Comparison of ENCODE assay signal across 2 cellular contexts in the genomic region with DNA sequence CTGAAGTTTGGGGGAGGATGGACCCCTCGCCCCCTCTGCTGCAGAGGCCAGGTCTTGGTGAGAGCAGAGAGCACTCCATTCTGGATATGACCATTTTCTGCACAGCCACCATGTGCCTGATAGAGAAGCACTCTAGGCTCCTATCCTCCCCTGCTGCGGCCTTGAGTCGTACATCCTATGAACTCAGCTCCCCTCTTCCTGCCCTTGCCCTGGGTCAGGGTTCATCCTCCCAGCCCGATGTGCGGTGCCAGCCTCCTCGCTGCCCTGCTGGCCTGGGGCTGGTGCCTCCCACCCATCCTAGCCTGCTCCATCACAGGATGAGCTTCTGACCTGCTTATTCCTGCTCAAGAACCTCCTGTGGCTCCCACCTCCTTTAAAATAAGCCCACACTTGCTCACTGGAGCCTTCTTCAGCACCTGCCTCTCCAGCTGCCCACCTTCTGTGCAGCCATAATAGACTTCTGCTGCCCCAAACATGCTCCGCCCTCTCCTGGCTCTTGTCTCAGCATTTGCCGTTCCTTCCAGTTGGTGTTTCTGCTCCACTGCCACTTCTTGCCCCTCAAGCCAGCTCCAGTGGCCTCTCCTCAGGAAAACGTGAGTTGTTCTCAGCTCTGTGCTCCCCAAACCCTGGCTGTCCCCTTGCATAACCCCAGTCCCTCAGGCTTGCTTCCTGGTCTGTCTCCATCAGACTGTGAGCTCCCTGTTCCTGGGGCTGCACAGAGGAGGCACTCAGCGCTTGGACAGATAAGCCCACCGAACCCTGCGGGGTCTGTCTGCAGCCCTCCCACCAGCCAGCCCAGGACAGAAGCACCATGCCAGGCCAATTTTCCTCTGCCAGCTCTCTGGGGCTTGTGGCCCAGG.
TF ChIP-seq lines count a peak whose summit lies in the region.

No MANE protein-coding gene starts in this region.

TF ChIP-seq in SK-N-SH treated with all-trans-retinoic acid at 6 μM for 48 hours, 23 proteins besides CTCF, POLR2A, EP300 and RAD21:
- TF ChIP-seq ISL1 (CRISPR knock-in tag; IDR thresholded peaks at IDR 0.05) (no peak), OSR1 (CRISPR knock-in tag; IDR thresholded peaks at IDR 0.05) (no peak), BACH2 (CRISPR knock-in tag; IDR thresholded peaks at IDR 0.05; ENCODE audit: borderline replicate concordance) (no peak), TOX (CRISPR knock-in tag; IDR thresholded peaks at IDR 0.05; ENCODE audit: borderline replicate concordance) (no peak), ZNF70 (CRISPR knock-in tag; IDR thresholded peaks at IDR 0.05) (peak; percentile 91)
- TF ChIP-seq, protein P1, sequence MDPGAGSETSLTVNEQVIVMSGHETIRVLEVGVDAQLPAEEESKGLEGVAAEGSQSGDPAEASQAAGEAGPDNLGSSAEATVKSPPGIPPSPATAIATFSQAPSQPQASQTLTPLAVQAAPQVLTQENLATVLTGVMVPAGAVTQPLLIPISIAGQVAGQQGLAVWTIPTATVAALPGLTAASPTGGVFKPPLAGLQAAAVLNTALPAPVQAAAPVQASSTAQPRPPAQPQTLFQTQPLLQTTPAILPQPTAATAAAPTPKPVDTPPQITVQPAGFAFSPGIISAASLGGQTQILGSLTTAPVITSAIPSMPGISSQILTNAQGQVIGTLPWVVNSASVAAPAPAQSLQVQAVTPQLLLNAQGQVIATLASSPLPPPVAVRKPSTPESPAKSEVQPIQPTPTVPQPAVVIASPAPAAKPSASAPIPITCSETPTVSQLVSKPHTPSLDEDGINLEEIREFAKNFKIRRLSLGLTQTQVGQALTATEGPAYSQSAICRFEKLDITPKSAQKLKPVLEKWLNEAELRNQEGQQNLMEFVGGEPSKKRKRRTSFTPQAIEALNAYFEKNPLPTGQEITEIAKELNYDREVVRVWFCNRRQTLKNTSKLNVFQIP (CRISPR knock-in tag; IDR thresholded peaks at IDR 0.05; ENCODE audit: borderline replicate concordance, low read depth): no peak

TF ChIP-seq in SK-N-SH, 30 proteins besides CTCF, POLR2A, EP300 and RAD21:
- TF ChIP-seq SIN3A (IDR thresholded peaks at IDR 0.05; ENCODE audit: borderline replicate concordance, low read depth, low read length) (no peak), TCF12 (IDR thresholded peaks at IDR 0.05) (no peak), NFIC (IDR thresholded peaks at IDR 0.05; ENCODE audit: borderline replicate concordance) (no peak), REST (IDR thresholded peaks at IDR 0.05; ENCODE audit: low read depth, low read length) (no peak), NRF1 (IDR thresholded peaks at IDR 0.05; ENCODE audit: low read depth, low read length) (no peak), JUND (IDR thresholded peaks at IDR 0.05) (no peak), PBX3 (IDR thresholded peaks at IDR 0.05) (no peak), MEF2A (IDR thresholded peaks at IDR 0.05; ENCODE audit: borderline replicate concordance, low read depth) (no peak), FOXJ3 (CRISPR knock-in tag; IDR thresholded peaks at IDR 0.05) (no peak), TAF1 (IDR thresholded peaks at IDR 0.05; ENCODE audit: borderline replicate concordance, low read depth, low read length) (no peak), SMC3 (IDR thresholded peaks at IDR 0.05; ENCODE audit: low read depth, low read length) (no peak), YY1 (IDR thresholded peaks at IDR 0.05; ENCODE audit: low read depth) (no peak), RCOR1 (IDR thresholded peaks at IDR 0.05; ENCODE audit: low read length) (no peak), GABPA (IDR thresholded peaks at IDR 0.05; ENCODE audit: low read depth) (no peak), RXRA (IDR thresholded peaks at IDR 0.05; ENCODE audit: borderline replicate concordance, low read depth) (no peak), RFX5 (IDR thresholded peaks at IDR 0.05; ENCODE audit: low read length) (no peak), POLR2AphosphoS5 (IDR thresholded peaks at IDR 0.05; ENCODE audit: low read depth, low read length) (no peak), FOXM1 (IDR thresholded peaks at IDR 0.05; ENCODE audit: low read depth) (no peak)
